In genomic region chr17:9038380-9038779, GRCh38 we compare ENCODE assay signal across 24 cellular contexts. TPM values are rescaled to one million over a fixed set of nuclear protein-coding genes. Genes with fewer than 3 reads are reported as not detected.
DNase-seq lines count a peak whose midpoint lies in the region; TF ChIP-seq lines count a peak whose summit lies in the region.
"Had no signal": no experiment of that assay in that cellular context is flagged by ENCODE, and none has a peak within 500 bp of the region (broad histone marks: within the 10 kb centered on the region; RNA-seq: fewer than 3 reads in every experiment).

No MANE protein-coding gene starts in this region.

- H3K9ac ChIP-seq in endodermal cell (ENCODE audit: extremely low read depth, low read length, poor library complexity, severe bottlenecking) (no peak overlapping the region), mammary epithelial cell (ENCODE audit: insufficient read depth, low read length) (no peak overlapping the region)
- H3K9ac ChIP-seq: BLaER1 had no signal

- POLR2A ChIA-PET in RWPE1 (lab: Yijun Ruan, JAX; ENCODE audit: low non-redundant PET): no interaction called here

- CTCF ChIA-PET in mammary epithelial cell (lab: Charles Lee; ENCODE audit: low non-redundant PET) (no interaction called here), RWPE1 (lab: Yijun Ruan, JAX) (no interaction called here)

- H3K27me3 ChIP-seq in endodermal cell (ENCODE audit: control insufficient read depth, insufficient read depth, low read length, poor library complexity, severe bottlenecking): no peaks in the 10 kb centered on the region
- no peaks in the 10 kb centered on the region for H3K27me3 ChIP-seq in mammary epithelial cell (ENCODE audit: insufficient read depth, low read length)
- H3K27me3 ChIP-seq in osteoblast (ENCODE audit: insufficient read depth, low read length): no peaks in the 10 kb centered on the region
- H3K27me3 ChIP-seq: BE2C, BLaER1 had no signal

- peaks cover 25% of the 10 kb centered on the region for H3K9me3 Mint-ChIP-seq in endodermal cell
- H3K9me3 Mint-ChIP-seq in nephron progenitor cell: peaks cover 58% of the 10 kb centered on the region

- no peak overlapping the region for H3K27ac Mint-ChIP-seq in endodermal cell
- H3K27ac Mint-ChIP-seq in nephron progenitor cell: peak overlapping the region; percentile 29
- H3K27ac Mint-ChIP-seq: CD4-positive, CD25-positive, alpha-beta regulatory T cell; CD8-positive, alpha-beta memory T cell had no signal

- peaks cover 32% of the 10 kb centered on the region for H3K9me3 ChIP-seq in endodermal cell (ENCODE audit: control insufficient read depth, low read length)
- H3K9me3 ChIP-seq in mammary epithelial cell (replicated peaks; ENCODE audit: insufficient read depth, low read length): no peaks in the 10 kb centered on the region
- H3K9me3 ChIP-seq in osteoblast (ENCODE audit: low read depth, low read length): no peaks in the 10 kb centered on the region
- H3K9me3 ChIP-seq: BE2C, BLaER1 had no signal

- H3K4me3 ChIP-seq in endodermal cell (ENCODE audit: low read length) (peak overlapping the region; percentile 48), mammary epithelial cell (replicated peaks in 1 of 3; ENCODE audit: insufficient read depth in 1 of 3, low read depth in 2 of 3, low read length in 3 of 3) (no peak overlapping the region), osteoblast (ENCODE audit: insufficient read depth, low read length) (no peak overlapping the region)
- H3K4me3 ChIP-seq: BLaER1, GM12878 had no signal

- H3K4me3 Mint-ChIP-seq in endodermal cell (no peak overlapping the region), nephron progenitor cell (no peak overlapping the region)
- H3K4me3 Mint-ChIP-seq: CD14-positive monocyte; CD4-positive, alpha-beta memory T cell; CD4-positive, CD25-positive, alpha-beta regulatory T cell; CD8-positive, alpha-beta memory T cell had no signal

- H3K79me2 ChIP-seq in mammary epithelial cell (ENCODE audit: insufficient read depth, low read length) (peaks cover 3% of the 10 kb centered on the region), osteoblast (ENCODE audit: insufficient read depth, low read length) (no peaks in the 10 kb centered on the region)

- H3K27me3 Mint-ChIP-seq in endodermal cell (ENCODE audit: insufficient read depth) (no peaks in the 10 kb centered on the region), nephron progenitor cell (ENCODE audit: low read depth, poor library complexity) (peaks cover 4% of the 10 kb centered on the region)

- BruUV-seq in mammary epithelial cell (replicated peaks; lab: Mats Ljungman, UMichigan): no TSS peak

- no peak overlapping the region for H3K4me2 ChIP-seq in mammary epithelial cell (ENCODE audit: insufficient read depth, low read depth, low read length)
- no peak overlapping the region for H3K4me2 ChIP-seq in osteoblast (ENCODE audit: insufficient read depth, low read length)
- H3K4me2 ChIP-seq: BLaER1 had no signal

- H4K20me1 ChIP-seq in mammary epithelial cell (ENCODE audit: insufficient read depth, low read length) (no peaks in the 10 kb centered on the region), osteoblast (ENCODE audit: insufficient read depth, low read length) (no peaks in the 10 kb centered on the region)
- H4K20me1 ChIP-seq: BLaER1 had no signal

- intact Hi-C loops in mammary epithelial cell (cut with micrococcal nuclease): no loop called here

- 57 to 67% methylated on average over 1 of the region's 1 CpG for WGBS in endodermal cell (ENCODE audit: insufficient coverage in 1 of 2, insufficient read length in 1 of 2), 2 experiments
- 100% methylated on average over 1 of the region's 1 CpG for WGBS in mammary epithelial cell (ENCODE audit: low coverage, missing lambda C conversion rate)

- H3K4me1 Mint-ChIP-seq in endodermal cell: peaks cover 26% of the 10 kb centered on the region
- no peaks in the 10 kb centered on the region for H3K4me1 Mint-ChIP-seq in nephron progenitor cell
- H3K4me1 Mint-ChIP-seq: CD4-positive, alpha-beta memory T cell; CD4-positive, CD25-positive, alpha-beta regulatory T cell; CD8-positive, alpha-beta memory T cell had no signal

- H2AFZ ChIP-seq in mammary epithelial cell (ENCODE audit: low read depth, low read length) (no peak overlapping the region), osteoblast (ENCODE audit: low read length) (no peak overlapping the region)

- peak; percentile 55 for DNase-seq in endodermal cell
- DNase-seq in islet precursor cell: peak; percentile 9
- DNase-seq in nephron progenitor cell: no peak
- DNase-seq in mammary epithelial cell: no peak
- no peak for DNase-seq in RWPE1 (ENCODE audit: low spot score)
- DNase-seq in osteoblast (ENCODE audit: insufficient read length, low spot score, missing footprints): no peak
- DNase-seq: 8988T; ACHN; BE2C; C1 segment of cervical spinal cord; CD4-positive, alpha-beta memory T cell; CD4-positive, CD25-positive, alpha-beta regulatory T cell; CD8-positive, alpha-beta memory T cell; COR-L47; DMS 273 treated with DMSO at 0.1 percent for 48 hours; DMS153; DMS53; DMS79; DND-41; EL had no signal

- TF ChIP-seq CTCF in endodermal cell (conservative IDR thresholded peaks at IDR 0.05): no peak
- no peak for TF ChIP-seq CTCF in nephron progenitor cell (IDR thresholded peaks at IDR 0.05)
- TF ChIP-seq CTCF in mammary epithelial cell (conservative IDR thresholded peaks at IDR 0.05 in 1 of 2, IDR thresholded peaks at IDR 0.05 in 1 of 2; ENCODE audit: extremely low read depth in 1 of 2, insufficient read depth in 1 of 2, low read depth in 1 of 2, low read length in 2 of 2): no peak
- TF ChIP-seq CTCF in RWPE1 (conservative IDR thresholded peaks at IDR 0.05; ENCODE audit: low read depth): no peak
- no peak for TF ChIP-seq CTCF in osteoblast (IDR thresholded peaks at IDR 0.05; ENCODE audit: extremely low read depth, low read depth, low read length)

- peaks cover 35% of the 10 kb centered on the region for H3K36me3 ChIP-seq in endodermal cell (ENCODE audit: control insufficient read depth, insufficient read depth, low read length)
- no peaks in the 10 kb centered on the region for H3K36me3 ChIP-seq in mammary epithelial cell (ENCODE audit: insufficient read depth, low read length)
- H3K36me3 ChIP-seq in osteoblast (ENCODE audit: insufficient read depth, low read length): no peaks in the 10 kb centered on the region
- H3K36me3 ChIP-seq: BE2C, BLaER1 had no signal

- in situ Hi-C loops in mammary epithelial cell (cut with MboI; ENCODE audit: low sequenced_read_pairs in 2 of 2): no loop called here

- H3K4me1 ChIP-seq in endodermal cell (ENCODE audit: control insufficient read depth, insufficient read depth, low read length) (peaks cover 3% of the 10 kb centered on the region), mammary epithelial cell (ENCODE audit: insufficient read depth, low read length) (no peaks in the 10 kb centered on the region), osteoblast (ENCODE audit: insufficient read depth, low read length) (no peaks in the 10 kb centered on the region)
- H3K4me1 ChIP-seq: BE2C, BLaER1 had no signal

- dilution Hi-C loops in mammary epithelial cell (cut with HindIII; ENCODE audit: low sequenced_read_pairs): no loop called here

- H3K27ac ChIP-seq in endodermal cell (ENCODE audit: low read depth, low read length) (no peak overlapping the region), mammary epithelial cell (ENCODE audit: insufficient read depth, low read depth, low read length) (no peak overlapping the region), RWPE1 (no peak overlapping the region), osteoblast (ENCODE audit: low read depth, low read length) (no peak overlapping the region)
- H3K27ac ChIP-seq: BLaER1 had no signal

- peaks cover 28% of the 10 kb centered on the region for H3K36me3 Mint-ChIP-seq in endodermal cell (ENCODE audit: low read depth)
- H3K36me3 Mint-ChIP-seq in nephron progenitor cell (ENCODE audit: low read depth): peaks cover 83% of the 10 kb centered on the region
- H3K36me3 Mint-ChIP-seq: CD14-positive monocyte; CD4-positive, alpha-beta memory T cell; CD4-positive, CD25-positive, alpha-beta regulatory T cell had no signal

RNA-seq across cellular contexts. Expression of gene NTN1, which starts 17.1 kb away (rescaled TPM):
- 10 to 100 TPM; 17.0 to 40.4 TPM for total RNA-seq in endodermal cell
- 14.7 TPM for polyA plus RNA-seq in endodermal cell (2013, experiment 1 of 2)
- 18.4 TPM for polyA plus RNA-seq in endodermal cell (2013, experiment 2 of 2)
- total RNA-seq in mammary epithelial cell: 10 to 100 TPM in 1 of 2 donors, 1 to 10 TPM in 1; 5.2 to 18.6 TPM
- polyA plus RNA-seq in mammary epithelial cell: 9.3 TPM
- 6.0 TPM for polyA minus RNA-seq in mammary epithelial cell
- total RNA-seq in osteoblast: 0.29 and 0.36 TPM in 2 replicates
- total RNA-seq: CD4-positive, alpha-beta memory T cell; CD4-positive, CD25-positive, alpha-beta regulatory T cell; G401 had no signal
- polyA plus RNA-seq: CD8-positive, alpha-beta memory T cell had no signal

Comparison
In these comparisons a context has a peak if more than half of its experiments do, and no peak if none do; other contexts are left out.
1. DNase-seq: peak in endodermal cell (single experiment) and islet precursor cell (single experiment); none in nephron progenitor cell (single experiment), mammary epithelial cell (single experiment), RWPE1 (single experiment) and osteoblast (single experiment).